Comparison of ENCODE assay signal across 16 cellular contexts in genomic region chr5:150574818-150575537, GRCh38.
A peak's percentile ranks its signal among the peaks of the same experiment; 100 is the strongest.
DNase-seq lines count a peak whose midpoint lies in the region; ATAC-seq and TF ChIP-seq lines count a peak whose summit lies in the region.
"Had no signal": no experiment of that assay in that cellular context is flagged by ENCODE, and none has a peak within 500 bp of the region (broad histone marks: within the 10 kb centered on the region; RNA-seq: fewer than 3 reads in every experiment).

No MANE protein-coding gene starts in this region.

- DNase-seq in activated effector memory CD4-positive, alpha-beta T cell treated with anti-CD3 and anti-CD28 coated beads, Interleukin-2, amount 50 U/mL, for 16 hours: peak; percentile 46
- no peak for DNase-seq in activated effector memory CD4-positive, alpha-beta T cell treated with Interleukin-2 at 50 U/mL for 16 hours
- DNase-seq in hepatocyte (ENCODE audit: low spot score): no peak
- peak; percentile 72 for DNase-seq in sciatic nerve (ENCODE audit: low spot score)
- DNase-seq in NCI-H2171 (lab: John Stamatoyannopoulos, UW): no peak
- DNase-seq in OCI-M2 (lab: John Stamatoyannopoulos, UW; ENCODE audit: unreplicated experiment): no peak
- DNase-seq: activated CD4-positive, alpha-beta T cell treated with anti-CD3 and anti-CD28 coated beads, Interleukin-2, amount 10 ng/mL, durations not matched to agents 24 days and 14 days; activated CD8-positive, alpha-beta memory T cell treated with anti-CD3 and anti-CD28 coated beads, Interleukin-2, amount 10 ng/mL, durations not matched to agents 7 days and 5 days; GOT3; naive thymus-derived CD4-positive, alpha-beta T cell; stimulated activated CD8-positive, alpha-beta memory T cell treated with anti-CD3 and anti-CD28 coated beads, Interleukin-4, amount 100 ng/mL, for 48 hours; substantia nigra; T-helper 2 cell had no signal

- peak overlapping the region; percentile 73 for H3K27ac ChIP-seq in hepatocyte
- H3K27ac ChIP-seq: SK-N-MC had no signal

- H3K36me3 ChIP-seq in hepatocyte (replicated peaks; ENCODE audit: insufficient read depth, low read depth): no peaks in the 10 kb centered on the region

- H4K20me1 ChIP-seq in hepatocyte (ENCODE audit: insufficient read depth, poor library complexity, severe bottlenecking): no peaks in the 10 kb centered on the region

- H3K9me2 ChIP-seq in hepatocyte (replicated peaks; ENCODE audit: insufficient read depth): no peaks in the 10 kb centered on the region

- ATAC-seq in sciatic nerve (peak; percentile 82), HG03571 (IDR thresholded peaks at IDR 0.05; ENCODE audit: unreplicated experiment) (no peak)
- ATAC-seq: activated CD8-positive, alpha-beta memory T cell treated with anti-CD3 and anti-CD28 coated beads, Interleukin-2, amount 10 ng/mL, durations not matched to agents 7 days and 5 days; naive thymus-derived CD4-positive, alpha-beta T cell had no signal

- peaks cover 24% of the 10 kb centered on the region for H3K4me1 ChIP-seq in hepatocyte (ENCODE audit: insufficient read depth)

- H3K4me3 ChIP-seq in hepatocyte: no peak overlapping the region
- H3K4me3 ChIP-seq: SK-N-MC had no signal

- H3K79me2 ChIP-seq in hepatocyte: no peaks in the 10 kb centered on the region

- TF ChIP-seq CTCF in hepatocyte (IDR thresholded peaks at IDR 0.05; ENCODE audit: poor library complexity): no peak

- intact Hi-C loops in sciatic nerve (cut with DNase I): no loop called here

- H3K27me3 ChIP-seq in hepatocyte: no peaks in the 10 kb centered on the region

- H3K9me3 ChIP-seq in hepatocyte (ENCODE audit: low read depth): no peaks in the 10 kb centered on the region

- 59% methylated on average over 15 of the region's 15 CpGs for WGBS in hepatocyte (ENCODE audit: low lambda C conversion rate, missing lambda C conversion rate)

- no peak overlapping the region for H2AFZ ChIP-seq in hepatocyte

- H3K4me2 ChIP-seq in hepatocyte: no peak overlapping the region

TF ChIP-seq in PFSK-1, 5 proteins besides CTCF, POLR2A, EP300 and RAD21:
- TF ChIP-seq FOXP2 (optimal IDR thresholded peaks at IDR 0.05; ENCODE audit: borderline replicate concordance, extremely low read depth, extremely low read length, insufficient read depth) (peak; percentile 44), REST (IDR thresholded peaks at IDR 0.05; ENCODE audit: insufficient read depth in 1 of 2, low read depth in 2 of 2, low read length in 2 of 2) (no peak)

Comparison
In these comparisons a context has a peak if more than half of its experiments do, and no peak if none do; other contexts are left out.
1. DNase-seq: peak in activated effector memory CD4-positive, alpha-beta T cell treated with anti-CD3 and anti-CD28 coated beads, Interleukin-2, amount 50 U/mL, for 16 hours (single experiment) and sciatic nerve (single experiment); none in activated effector memory CD4-positive, alpha-beta T cell treated with Interleukin-2 at 50 U/mL for 16 hours (single experiment), hepatocyte (single experiment), NCI-H2171 (single experiment) and OCI-M2 (single experiment).